1 cellular context compared by ENCODE assay signal in the genomic region with DNA sequence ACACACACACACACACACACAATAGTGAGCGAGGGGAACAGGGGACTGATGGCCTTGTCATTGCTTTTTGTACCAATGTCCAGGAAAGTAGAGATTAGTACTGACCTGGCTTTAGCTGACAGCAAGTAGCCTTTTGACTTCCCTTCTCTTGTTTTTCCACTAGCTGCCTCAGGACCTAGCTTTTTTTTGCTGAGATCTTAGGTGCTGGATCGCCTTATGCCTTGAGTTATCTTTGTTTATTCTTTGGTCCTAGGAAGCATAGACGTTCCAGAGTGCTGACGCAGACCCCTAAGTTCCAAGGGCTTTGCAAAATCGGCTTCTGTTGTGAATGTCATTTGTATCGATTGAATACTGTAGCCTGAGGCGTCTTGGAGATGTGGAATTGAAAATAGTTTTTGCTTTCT.
TF ChIP-seq lines count a peak whose summit lies in the region.

A gene with protein sequence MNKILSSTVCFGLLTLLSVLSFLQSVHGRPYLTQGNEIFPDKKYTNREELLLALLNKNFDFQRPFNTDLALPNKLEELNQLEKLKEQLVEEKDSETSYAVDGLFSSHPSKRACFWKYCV (minus strand): TSS at position 218 of the 404 bp plus-strand sequence. CDS start 48,337 bp downstream, outside the sequence.

TF ChIP-seq in K562, 482 proteins besides CTCF, POLR2A, EP300 and RAD21 (continued from another document):
- TF ChIP-seq ATF1 (CRISPR knock-in tag; IDR thresholded peaks at IDR 0.05) (no peak), ATF1 (tag; IDR thresholded peaks at IDR 0.05) (no peak), ZSCAN32 (CRISPR knock-in tag; IDR thresholded peaks at IDR 0.05) (no peak), ZNF134 (CRISPR knock-in tag; conservative IDR thresholded peaks at IDR 0.05) (no peak), ZSCAN29 (IDR thresholded peaks at IDR 0.05) (no peak), U2AF2 (optimal IDR thresholded peaks at IDR 0.05; ENCODE audit: low read depth, low read length) (no peak), CCAR2 (IDR thresholded peaks at IDR 0.05; ENCODE audit: low read depth, low read length) (no peak), MIER1 (IDR thresholded peaks at IDR 0.05; ENCODE audit: low read depth) (no peak), NCOA1 (IDR thresholded peaks at IDR 0.05; ENCODE audit: low read depth) (no peak), PHF8 (IDR thresholded peaks at IDR 0.05; ENCODE audit: borderline replicate concordance, low read length) (no peak), EGR1 (conservative IDR thresholded peaks at IDR 0.05) (no peak)
- TF ChIP-seq, protein P1, sequence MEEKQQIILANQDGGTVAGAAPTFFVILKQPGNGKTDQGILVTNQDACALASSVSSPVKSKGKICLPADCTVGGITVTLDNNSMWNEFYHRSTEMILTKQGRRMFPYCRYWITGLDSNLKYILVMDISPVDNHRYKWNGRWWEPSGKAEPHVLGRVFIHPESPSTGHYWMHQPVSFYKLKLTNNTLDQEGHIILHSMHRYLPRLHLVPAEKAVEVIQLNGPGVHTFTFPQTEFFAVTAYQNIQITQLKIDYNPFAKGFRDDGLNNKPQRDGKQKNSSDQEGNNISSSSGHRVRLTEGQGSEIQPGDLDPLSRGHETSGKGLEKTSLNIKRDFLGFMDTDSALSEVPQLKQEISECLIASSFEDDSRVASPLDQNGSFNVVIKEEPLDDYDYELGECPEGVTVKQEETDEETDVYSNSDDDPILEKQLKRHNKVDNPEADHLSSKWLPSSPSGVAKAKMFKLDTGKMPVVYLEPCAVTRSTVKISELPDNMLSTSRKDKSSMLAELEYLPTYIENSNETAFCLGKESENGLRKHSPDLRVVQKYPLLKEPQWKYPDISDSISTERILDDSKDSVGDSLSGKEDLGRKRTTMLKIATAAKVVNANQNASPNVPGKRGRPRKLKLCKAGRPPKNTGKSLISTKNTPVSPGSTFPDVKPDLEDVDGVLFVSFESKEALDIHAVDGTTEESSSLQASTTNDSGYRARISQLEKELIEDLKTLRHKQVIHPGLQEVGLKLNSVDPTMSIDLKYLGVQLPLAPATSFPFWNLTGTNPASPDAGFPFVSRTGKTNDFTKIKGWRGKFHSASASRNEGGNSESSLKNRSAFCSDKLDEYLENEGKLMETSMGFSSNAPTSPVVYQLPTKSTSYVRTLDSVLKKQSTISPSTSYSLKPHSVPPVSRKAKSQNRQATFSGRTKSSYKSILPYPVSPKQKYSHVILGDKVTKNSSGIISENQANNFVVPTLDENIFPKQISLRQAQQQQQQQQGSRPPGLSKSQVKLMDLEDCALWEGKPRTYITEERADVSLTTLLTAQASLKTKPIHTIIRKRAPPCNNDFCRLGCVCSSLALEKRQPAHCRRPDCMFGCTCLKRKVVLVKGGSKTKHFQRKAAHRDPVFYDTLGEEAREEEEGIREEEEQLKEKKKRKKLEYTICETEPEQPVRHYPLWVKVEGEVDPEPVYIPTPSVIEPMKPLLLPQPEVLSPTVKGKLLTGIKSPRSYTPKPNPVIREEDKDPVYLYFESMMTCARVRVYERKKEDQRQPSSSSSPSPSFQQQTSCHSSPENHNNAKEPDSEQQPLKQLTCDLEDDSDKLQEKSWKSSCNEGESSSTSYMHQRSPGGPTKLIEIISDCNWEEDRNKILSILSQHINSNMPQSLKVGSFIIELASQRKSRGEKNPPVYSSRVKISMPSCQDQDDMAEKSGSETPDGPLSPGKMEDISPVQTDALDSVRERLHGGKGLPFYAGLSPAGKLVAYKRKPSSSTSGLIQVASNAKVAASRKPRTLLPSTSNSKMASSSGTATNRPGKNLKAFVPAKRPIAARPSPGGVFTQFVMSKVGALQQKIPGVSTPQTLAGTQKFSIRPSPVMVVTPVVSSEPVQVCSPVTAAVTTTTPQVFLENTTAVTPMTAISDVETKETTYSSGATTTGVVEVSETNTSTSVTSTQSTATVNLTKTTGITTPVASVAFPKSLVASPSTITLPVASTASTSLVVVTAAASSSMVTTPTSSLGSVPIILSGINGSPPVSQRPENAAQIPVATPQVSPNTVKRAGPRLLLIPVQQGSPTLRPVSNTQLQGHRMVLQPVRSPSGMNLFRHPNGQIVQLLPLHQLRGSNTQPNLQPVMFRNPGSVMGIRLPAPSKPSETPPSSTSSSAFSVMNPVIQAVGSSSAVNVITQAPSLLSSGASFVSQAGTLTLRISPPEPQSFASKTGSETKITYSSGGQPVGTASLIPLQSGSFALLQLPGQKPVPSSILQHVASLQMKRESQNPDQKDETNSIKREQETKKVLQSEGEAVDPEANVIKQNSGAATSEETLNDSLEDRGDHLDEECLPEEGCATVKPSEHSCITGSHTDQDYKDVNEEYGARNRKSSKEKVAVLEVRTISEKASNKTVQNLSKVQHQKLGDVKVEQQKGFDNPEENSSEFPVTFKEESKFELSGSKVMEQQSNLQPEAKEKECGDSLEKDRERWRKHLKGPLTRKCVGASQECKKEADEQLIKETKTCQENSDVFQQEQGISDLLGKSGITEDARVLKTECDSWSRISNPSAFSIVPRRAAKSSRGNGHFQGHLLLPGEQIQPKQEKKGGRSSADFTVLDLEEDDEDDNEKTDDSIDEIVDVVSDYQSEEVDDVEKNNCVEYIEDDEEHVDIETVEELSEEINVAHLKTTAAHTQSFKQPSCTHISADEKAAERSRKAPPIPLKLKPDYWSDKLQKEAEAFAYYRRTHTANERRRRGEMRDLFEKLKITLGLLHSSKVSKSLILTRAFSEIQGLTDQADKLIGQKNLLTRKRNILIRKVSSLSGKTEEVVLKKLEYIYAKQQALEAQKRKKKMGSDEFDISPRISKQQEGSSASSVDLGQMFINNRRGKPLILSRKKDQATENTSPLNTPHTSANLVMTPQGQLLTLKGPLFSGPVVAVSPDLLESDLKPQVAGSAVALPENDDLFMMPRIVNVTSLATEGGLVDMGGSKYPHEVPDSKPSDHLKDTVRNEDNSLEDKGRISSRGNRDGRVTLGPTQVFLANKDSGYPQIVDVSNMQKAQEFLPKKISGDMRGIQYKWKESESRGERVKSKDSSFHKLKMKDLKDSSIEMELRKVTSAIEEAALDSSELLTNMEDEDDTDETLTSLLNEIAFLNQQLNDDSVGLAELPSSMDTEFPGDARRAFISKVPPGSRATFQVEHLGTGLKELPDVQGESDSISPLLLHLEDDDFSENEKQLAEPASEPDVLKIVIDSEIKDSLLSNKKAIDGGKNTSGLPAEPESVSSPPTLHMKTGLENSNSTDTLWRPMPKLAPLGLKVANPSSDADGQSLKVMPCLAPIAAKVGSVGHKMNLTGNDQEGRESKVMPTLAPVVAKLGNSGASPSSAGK (IDR thresholded peaks at IDR 0.05): no peak
